Comparison of ENCODE assay signal across 22 cellular contexts in the genomic region with DNA sequence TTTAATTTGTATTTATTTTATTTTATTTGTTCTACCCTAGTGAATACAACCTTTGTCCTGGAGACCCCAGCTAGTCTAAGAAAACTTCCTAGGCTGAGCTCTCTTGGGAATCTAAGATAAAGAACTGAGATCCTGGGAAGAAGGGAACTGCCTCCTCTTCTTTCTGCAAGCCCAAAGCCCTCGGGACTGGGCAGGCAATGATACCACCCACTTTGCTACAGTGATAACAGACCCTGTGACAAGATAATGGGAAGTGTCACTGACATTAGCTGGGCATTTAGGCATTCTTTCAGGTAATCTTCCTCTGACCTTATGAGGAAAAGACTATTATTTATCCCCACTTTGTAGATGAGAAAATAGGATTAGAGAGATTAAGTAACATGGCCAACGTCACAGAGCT.
"Had no signal": no experiment of that assay in that cellular context is flagged by ENCODE, and none has a peak within 500 bp of the region (broad histone marks: within the 10 kb centered on the region; RNA-seq: fewer than 3 reads in every experiment).

No MANE protein-coding gene starts in this region.

- H3K4me1 Mint-ChIP-seq: IgD-negative memory B cell had no signal

- DNase-seq: Kasumi-1, MM.1S, NCI-H1105, NCI-H1417, NCI-H1436 treated with DMSO at 0.1 percent for 48 hours, NCI-H1694, NCI-H187 treated with DMSO at 0.1 percent for 48 hours, NCI-H2029 treated with DMSO at 0.1 percent for 48 hours, NCI-H2171 treated with DMSO at 0.1 percent for 48 hours, NCI-H345, NCI-H446 treated with DMSO at 0.1 percent for 48 hours, NCI-H510A treated with DMSO at 0.1 percent for 48 hours, NCI-H526, Right ventricle myocardium superior, RPMI8226, SIG-M5 had no signal

- H3K36me3 Mint-ChIP-seq: IgD-negative memory B cell had no signal

- ATAC-seq: K562 had no signal

- H3K27ac ChIP-seq: HL-60, KMS-11, SJSA1, SK-N-MC had no signal

- H3K9me3 Mint-ChIP-seq: IgD-negative memory B cell had no signal

- H3K4me3 Mint-ChIP-seq: IgD-negative memory B cell had no signal

- H3K27me3 ChIP-seq: SJSA1 had no signal

- H3K27ac Mint-ChIP-seq: IgD-negative memory B cell had no signal

- H3K4me3 ChIP-seq: K562, SJSA1, SK-N-MC had no signal
